ENCODE assay signal across 8 cellular contexts in genomic region chr5:65102826-65103673, GRCh38.
DNase-seq lines count a peak whose midpoint lies in the region; ATAC-seq, FAIRE-seq and TF ChIP-seq lines count a peak whose summit lies in the region.

No MANE protein-coding gene starts in this region.

- H3K36me3 ChIP-seq in IMR-90 (ENCODE audit: control insufficient read depth, insufficient read depth, low read length) (no peaks in the 10 kb centered on the region), adipocyte (ENCODE audit: control insufficient read depth, insufficient read depth, low read length, severe bottlenecking) (no peaks in the 10 kb centered on the region)

- TF ChIP-seq RAD21 in IMR-90 (IDR thresholded peaks at IDR 0.05; ENCODE audit: low read length): no peak

- peak overlapping the region; percentile 78 for H2AK5ac ChIP-seq in IMR-90 (ENCODE audit: low read depth, low read length)

- intact Hi-C loops in IMR-90 (cut with micrococcal nuclease): no loop called here
- intact Hi-C loops in left cardiac atrium (cut with DNase I): loop anchor here (5.0 to 10.0 kb wide), 3 partner anchors 138 to 382 kb away; partner anchors contain the start of gene ADAMTS6 (in 1 of the 2)

- peak; percentile 63 for ATAC-seq in GM21447 (IDR thresholded peaks at IDR 0.05; ENCODE audit: unreplicated experiment)
- ATAC-seq in IMR-90 (ENCODE audit: low read depth): peak; percentile 18
- peak; percentile 87 to 90 for ATAC-seq in left cardiac atrium

- dilution Hi-C loops in IMR-90 (cut with HindIII; ENCODE audit: low sequenced_read_pairs, unreplicated experiment): no loop called here

- peak; percentile 30 for DNase-seq in DMS114 treated with DMSO at 0.1 percent for 48 hours (lab: John Stamatoyannopoulos, UW; ENCODE audit: unreplicated experiment)
- peak; percentile 15 for DNase-seq in IMR-90
- peak; percentile 41 for DNase-seq in SKM-1 (lab: John Stamatoyannopoulos, UW; ENCODE audit: unreplicated experiment)
- DNase-seq in adipocyte (ENCODE audit: low read depth): peak; percentile 23
- peak; percentile 68 for DNase-seq in left cardiac atrium
- peak; percentile 84 for DNase-seq in retina
- no peak for DNase-seq in RCC 7860 (ENCODE audit: low spot score)

- H3K4me3 ChIP-seq in IMR-90 (ENCODE audit: insufficient read depth, low read depth, low read length) (peak overlapping the region; percentile 21; the same call in 1 of the 2 replicates), adipocyte (ENCODE audit: low read length) (peak overlapping the region; percentile 81)

- peak overlapping the region; percentile 83 for H3K18ac ChIP-seq in IMR-90 (ENCODE audit: low read depth, low read length)

- H4K91ac ChIP-seq in IMR-90 (ENCODE audit: insufficient read depth, low read depth, low read length): peak overlapping the region; percentile 98

- no peak for TF ChIP-seq POLR2A in IMR-90 (IDR thresholded peaks at IDR 0.05; ENCODE audit: low read depth, low read length)

- POLR2A ChIA-PET in IMR-90 (lab: Charles Lee; ENCODE audit: unreplicated experiment): no interaction called here

- peak overlapping the region; percentile 90 for H4K5ac ChIP-seq in IMR-90 (ENCODE audit: low read depth, low read length)

- H3K79me1 ChIP-seq in IMR-90 (ENCODE audit: low read depth in 1 of 2, low read length in 2 of 2): no peaks in the 10 kb centered on the region; a peak in 1 of 4 replicates

- peak overlapping the region; percentile 94 for H3K4ac ChIP-seq in IMR-90 (ENCODE audit: low read depth, low read length)

- 11% methylated on average over 45 of the region's 62 CpGs; no CpG with 5 or more reads in 1 of the 2 experiments for WGBS in IMR-90 (ENCODE audit: extremely low coverage in 2 of 2, insufficient read length in 1 of 2), 2 experiments

- H3K9me3 ChIP-seq in IMR-90 (ENCODE audit: control insufficient read depth, insufficient read depth, low read length) (no peaks in the 10 kb centered on the region), adipocyte (ENCODE audit: control insufficient read depth, low read length) (no peaks in the 10 kb centered on the region)

- H2BK15ac ChIP-seq in IMR-90 (ENCODE audit: low read depth, low read length): peak overlapping the region; percentile 90; the same call in 2 of the 3 replicates

- peak overlapping the region; percentile 98 for H2BK20ac ChIP-seq in IMR-90 (ENCODE audit: low read depth, low read length)

- H3K14ac ChIP-seq in IMR-90 (replicated peaks; ENCODE audit: low read depth, low read length): peak overlapping the region; percentile 95

- H4K20me1 ChIP-seq in IMR-90 (ENCODE audit: insufficient read depth, low read length): no peaks in the 10 kb centered on the region

- BruUV-seq in IMR-90 (replicated peaks; lab: Mats Ljungman, UMichigan): no TSS peak

- H3K4me1 ChIP-seq in IMR-90 (ENCODE audit: control insufficient read depth, insufficient read depth, low read length) (peaks cover 18% of the 10 kb centered on the region), adipocyte (ENCODE audit: control insufficient read depth, insufficient read depth, low read length) (peaks cover 24% of the 10 kb centered on the region)

- H3K27ac ChIP-seq in IMR-90 (ENCODE audit: insufficient read depth, low read length): peak overlapping the region; percentile 91

- H2BK120ac ChIP-seq in IMR-90 (ENCODE audit: low read depth, low read length): peak overlapping the region; percentile 98

- H3K9ac ChIP-seq in IMR-90 (ENCODE audit: low read depth, low read length): peak overlapping the region; percentile 66
- peak overlapping the region; percentile 87 for H3K9ac ChIP-seq in adipocyte (ENCODE audit: low read length)

- peak overlapping the region; percentile 86 for H2AK9ac ChIP-seq in IMR-90 (replicated peaks; ENCODE audit: low read depth, low read length, poor library complexity)

- peak overlapping the region; percentile 94 for H3K23ac ChIP-seq in IMR-90 (ENCODE audit: low read depth, low read length)

- no peak for TF ChIP-seq CTCF in IMR-90 (conservative IDR thresholded peaks at IDR 0.05; ENCODE audit: low read depth, low read length)

- in situ Hi-C loops in IMR-90 (cut with MboI; ENCODE audit: low sequenced_read_pairs): loop anchor here (10.0 kb wide), 1 partner anchor 382 kb away; the partner anchor contains the start of gene ADAMTS6

- peak overlapping the region; percentile 14; the same call in 1 of the 2 replicates for H3K4me2 ChIP-seq in IMR-90 (ENCODE audit: low read depth, low read length)

- H3K56ac ChIP-seq in IMR-90 (ENCODE audit: extremely low read depth, insufficient read depth, low read length): peak overlapping the region; percentile 77

- peak overlapping the region; percentile 91 for H2AFZ ChIP-seq in IMR-90 (replicated peaks; ENCODE audit: low read length, poor library complexity)

- CTCF ChIA-PET in IMR-90 (lab: Yijun Ruan, JAX): interaction anchor here (0.7 to 1.2 kb wide), 5 partner anchors 12 to 292 kb away, joined by 3 to 4 read pairs (median 3); no protein-coding TSS in a partner anchor

- H3K9me1 ChIP-seq in IMR-90 (ENCODE audit: insufficient read depth, low read length): peaks cover 13% of the 10 kb centered on the region

- H3K27me3 ChIP-seq in IMR-90 (ENCODE audit: control insufficient read depth, insufficient read depth, low read length): no peaks in the 10 kb centered on the region
- no peaks in the 10 kb centered on the region for H3K27me3 ChIP-seq in adipocyte (replicated peaks; ENCODE audit: control insufficient read depth, insufficient read depth, low read length)

- H4K8ac ChIP-seq in IMR-90 (ENCODE audit: low read depth in 2 of 2, low read length in 2 of 2): peak overlapping the region; percentile 92 to 97

- H2BK5ac ChIP-seq in IMR-90 (ENCODE audit: low read depth, low read length, poor library complexity, severe bottlenecking): peak overlapping the region; percentile 98

- no peak for FAIRE-seq in RCC 7860 (lab: Jason Lieb, UNC)

TF ChIP-seq in IMR-90, 13 proteins besides CTCF, POLR2A, EP300 and RAD21:
- TF ChIP-seq BHLHE40 (IDR thresholded peaks at IDR 0.05; ENCODE audit: low read depth, low read length): no peak
- TF ChIP-seq USF2 (IDR thresholded peaks at IDR 0.05; ENCODE audit: low read depth, low read length): no peak
- TF ChIP-seq CEBPB (IDR thresholded peaks at IDR 0.05; ENCODE audit: low read depth, low read length): no peak
- no peak for TF ChIP-seq FOS (IDR thresholded peaks at IDR 0.05; ENCODE audit: low read depth, low read length)

Comparison
In these comparisons a context has a peak if more than half of its experiments do, and no peak if none do; other contexts are left out.
1. ATAC-seq: peak in every context shown above with its lines; median percentile 88 in left cardiac atrium; 63 in GM21447; 18 in IMR-90.